26 cellular contexts compared by ENCODE assay signal in the genomic region with DNA sequence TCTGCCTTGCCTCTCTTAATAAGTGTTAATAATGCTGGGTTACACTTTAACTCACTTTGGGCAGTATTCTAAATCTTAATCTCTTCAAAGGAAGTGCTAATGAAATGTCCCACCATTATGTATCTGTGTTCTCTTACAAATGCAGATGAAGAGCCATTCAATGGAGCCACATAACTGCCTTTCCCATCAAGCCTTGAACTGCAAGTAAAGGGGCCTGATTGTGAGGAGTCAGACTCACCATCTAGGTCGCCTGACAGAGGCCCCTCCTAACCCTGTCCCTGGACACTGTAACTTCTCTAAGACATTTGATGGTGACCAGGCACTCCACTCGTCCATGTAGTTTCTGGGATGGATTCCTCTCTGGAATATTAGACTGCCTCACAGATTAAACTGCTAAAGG.
"Had no signal": no experiment of that assay in that cellular context is flagged by ENCODE, and none has a peak within 500 bp of the region (broad histone marks: within the 10 kb centered on the region; RNA-seq: fewer than 3 reads in every experiment).

No MANE protein-coding gene starts in this region.

- DNase-seq: activated CD4-positive, alpha-beta T cell treated with anti-CD3 and anti-CD28 coated beads for 4 hours; activated CD4-positive, alpha-beta T cell treated with anti-CD3 and anti-CD28 coated beads, Interleukin-2, amount 50 U/mL, for 4 hours; activated naive CD4-positive, alpha-beta T cell; activated T-cell treated with anti-CD3 and anti-CD28 coated beads for 4 hours; activated T-cell treated with anti-CD3 and anti-CD28 coated beads, Interleukin-2, amount 50 U/mL, for 72 hours; anterior cingulate cortex; dermis blood vessel endothelial cell; effector CD4-positive, alpha-beta T cell; esophagus squamous epithelium; foreskin melanocyte; heart right ventricle; kidney glomerular epithelial cell; left lung; lower lobe of right lung; mesenchymal stem cell; natural killer cell; posterior cingulate gyrus; right cardiac atrium; spleen; stimulated activated naive CD4-positive, alpha-beta T cell had no signal

- H3K4me3 ChIP-seq: esophagus squamous epithelium, heart right ventricle, left lung, lower lobe of right lung, spleen, tibial nerve had no signal

- H3K27ac ChIP-seq: epithelial cell of prostate, esophagus squamous epithelium, heart right ventricle, left lung, lower lobe of right lung, spleen, tibial nerve had no signal

- FAIRE-seq: bronchial epithelial cell, colon, endometrium had no signal

- H3K27ac Mint-ChIP-seq: activated naive CD8-positive, alpha-beta T cell; activated T-cell treated with anti-CD3 and anti-CD28 coated beads, Interleukin-2, amount 50 U/mL, for 72 hours; natural killer cell had no signal

- ATAC-seq: activated T-cell treated with anti-CD3 and anti-CD28 coated beads, Interleukin-2, amount 50 U/mL, for 72 hours; heart right ventricle; left lung; lower lobe of right lung; natural killer cell; right cardiac atrium had no signal

- H3K4me1 Mint-ChIP-seq: natural killer cell had no signal

- H3K9me3 Mint-ChIP-seq: activated T-cell treated with anti-CD3 and anti-CD28 coated beads, Interleukin-2, amount 50 U/mL, for 72 hours; natural killer cell had no signal

- H3K36me3 Mint-ChIP-seq: activated naive CD8-positive, alpha-beta T cell; natural killer cell had no signal

- H3K27me3 ChIP-seq: esophagus squamous epithelium, heart right ventricle, left lung, spleen, tibial nerve had no signal

- H3K4me3 Mint-ChIP-seq: activated naive CD8-positive, alpha-beta T cell; activated T-cell treated with anti-CD3 and anti-CD28 coated beads, Interleukin-2, amount 50 U/mL, for 72 hours; natural killer cell had no signal

- H3K36me3 ChIP-seq: esophagus squamous epithelium, heart right ventricle, left lung, lower lobe of right lung, spleen, tibial nerve had no signal

- H3K9me3 ChIP-seq: esophagus squamous epithelium, heart right ventricle, left lung, lower lobe of right lung, spleen, tibial nerve had no signal

- H3K4me1 ChIP-seq: spleen, tibial nerve had no signal
